ENCODE assay signal across 8 cellular contexts in the genomic region with DNA sequence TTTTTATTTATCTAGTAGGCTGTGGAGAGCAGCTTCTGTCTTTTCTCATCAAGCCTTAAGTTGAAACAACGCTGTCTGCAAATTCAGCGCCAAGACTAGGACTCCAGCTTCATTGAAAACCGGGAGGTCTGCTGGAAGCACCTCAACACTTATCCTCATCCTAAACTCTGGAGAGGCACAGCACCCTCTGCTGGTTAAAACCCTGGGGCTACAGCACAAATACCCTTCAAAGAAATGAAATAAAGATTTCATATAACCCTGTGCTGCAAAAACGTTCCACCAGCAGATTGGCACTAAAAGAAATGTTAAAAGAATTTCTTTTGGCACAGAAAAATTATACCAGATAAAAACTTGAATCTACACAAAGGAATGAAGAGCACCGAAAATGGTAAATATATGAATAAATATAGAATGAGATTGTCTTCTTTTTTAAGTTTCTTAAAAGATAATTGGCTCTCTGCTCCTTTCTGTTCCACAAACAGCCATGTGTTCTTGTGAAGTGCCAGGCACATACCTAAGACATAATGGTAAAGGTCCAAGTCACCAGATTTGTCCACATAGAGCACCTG.
DNase-seq lines count a peak whose midpoint lies in the region; ATAC-seq and TF ChIP-seq lines count a peak whose summit lies in the region.

No MANE protein-coding gene starts in this region.

- no peaks in the 10 kb centered on the region for H3K27me3 Mint-ChIP-seq in naive B cell

- peak; percentile 42 for DNase-seq in GDM1 (lab: John Stamatoyannopoulos, UW)
- peak; percentile 39 for DNase-seq in LoVo (ENCODE audit: low spot score)
- peak; percentile 58 for DNase-seq in activated CD4-positive, CD25-positive, alpha-beta regulatory T cell treated with anti-CD3 and anti-CD28 coated beads, Interleukin-2, amount 50 U/mL, for 72 hours
- peak; percentile 5 to 30 for DNase-seq in dermis microvascular lymphatic vessel endothelial cell (ENCODE audit: low read depth in 2 of 2)
- peak; percentile 24 for DNase-seq in naive B cell
- peak in 1 of 2 donors; percentile 56 for DNase-seq in upper lobe of left lung
- DNase-seq in GM19240 (ENCODE audit: insufficient read length, low spot score), result no peak
- no peak for DNase-seq in COR-L47 (lab: John Stamatoyannopoulos, UW)

- peaks cover 0 to 6% of the 10 kb centered on the region in 2 donors for H3K36me3 Mint-ChIP-seq in naive B cell

- TF ChIP-seq EP300 in upper lobe of left lung (IDR thresholded peaks at IDR 0.05), result no peak

- no peaks in the 10 kb centered on the region for H3K4me1 ChIP-seq in upper lobe of left lung

- no peaks in the 10 kb centered on the region for H3K36me3 ChIP-seq in upper lobe of left lung

- WGBS in upper lobe of left lung, 2 donors, result 37 to 41% methylated on average over 5 of the region's 5 CpGs

- TF ChIP-seq POLR2A in upper lobe of left lung (IDR thresholded peaks at IDR 0.05), result no peak

- H3K27ac Mint-ChIP-seq in naive B cell, result no peak overlapping the region

- H3K27ac ChIP-seq in upper lobe of left lung, result no peak overlapping the region

- H3K4me3 Mint-ChIP-seq in naive B cell, result peak overlapping the region in 1 of 8 donors; percentile 47

- no peaks in the 10 kb centered on the region for H3K9me3 ChIP-seq in upper lobe of left lung

- H3K9me3 Mint-ChIP-seq in naive B cell, result peaks cover 0 to 10% (median 0%) of the 10 kb centered on the region in 7 donors

- peak in 4 of 6 experiments; percentile 42 to 53 (median 45) for TF ChIP-seq CTCF in upper lobe of left lung (IDR thresholded peaks at IDR 0.05)

- H3K4me1 Mint-ChIP-seq in naive B cell, result peaks cover 12 to 15% (median 12%) of the 10 kb centered on the region in 3 donors

- H3K4me3 ChIP-seq in upper lobe of left lung, result no peak overlapping the region

- ATAC-seq in naive B cell (ENCODE audit: low read depth in 2 of 2) (peak in 1 of 2 donors; percentile 54), upper lobe of left lung (ENCODE audit: low FRiP score in 2 of 2) (no peak)

- no peaks in the 10 kb centered on the region for H3K27me3 ChIP-seq in upper lobe of left lung

Comparison
In these comparisons a context has a peak if more than half of its experiments do, and no peak if none do; other contexts are left out.
1. DNase-seq: peak in GDM1 (single experiment), LoVo (single experiment), activated CD4-positive, CD25-positive, alpha-beta regulatory T cell treated with anti-CD3 and anti-CD28 coated beads, Interleukin-2, amount 50 U/mL, for 72 hours (single experiment), dermis microvascular lymphatic vessel endothelial cell (2 of 2) and naive B cell (single experiment); none in GM19240 (single experiment) and COR-L47 (single experiment).